ENCODE assay signal across 1 cellular context in genomic region chr16:24997665-24998064, GRCh38.
TF ChIP-seq lines count a peak whose summit lies in the region.

No MANE protein-coding gene starts in this region.

TF ChIP-seq in GM12878, 131 proteins besides CTCF, POLR2A, EP300 and RAD21:
- no peak for TF ChIP-seq PRDM15 (CRISPR knock-in tag; IDR thresholded peaks at IDR 0.05)
- TF ChIP-seq ASH2L (IDR thresholded peaks at IDR 0.05; ENCODE audit: borderline replicate concordance, low read depth) = no peak
- TF ChIP-seq MAX (IDR thresholded peaks at IDR 0.05; ENCODE audit: low read depth, low read length) = no peak
- peak; percentile 61; the same call in 1 of the 2 replicates for TF ChIP-seq SPI1 (IDR thresholded peaks at IDR 0.05; ENCODE audit: borderline replicate concordance, insufficient read depth, low read depth, low read length)
TF ChIP-seq in GM12878: peak in this region for 1.
